In the genomic region with DNA sequence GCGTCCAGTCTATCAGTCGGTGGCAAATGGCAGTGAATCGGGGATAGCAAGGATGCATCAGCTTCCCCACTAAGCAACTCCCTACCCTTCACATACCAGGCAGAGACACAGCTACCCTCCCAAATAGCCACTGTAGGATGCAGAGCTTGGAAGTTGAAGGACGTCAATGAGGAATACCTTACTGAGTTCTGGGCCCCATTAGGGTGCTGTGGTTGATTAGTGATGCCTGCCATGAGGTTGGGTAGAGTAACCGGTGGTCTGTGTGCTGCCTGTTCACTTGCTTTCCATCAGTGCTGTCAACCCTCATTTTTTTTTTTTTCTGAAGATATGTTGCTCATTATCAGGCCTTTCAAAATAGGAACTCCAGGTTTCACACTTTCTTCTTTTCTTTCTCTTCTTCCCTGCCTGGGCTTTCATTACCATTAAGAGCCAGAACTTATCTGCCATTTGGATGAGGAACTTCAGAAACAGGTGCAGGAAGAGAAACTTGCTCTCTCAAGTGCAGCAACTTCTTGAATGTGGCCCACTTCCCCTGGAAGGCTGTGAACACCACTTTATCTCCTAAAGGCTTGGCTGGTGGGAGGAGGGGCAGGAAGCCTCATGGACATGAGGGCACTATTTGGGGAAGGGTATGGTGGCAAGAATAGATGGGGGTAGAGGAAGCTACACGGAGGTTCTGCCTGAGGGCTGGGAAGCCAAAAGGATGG, we compare ENCODE assay signal across 1 cellular context.
TF ChIP-seq lines count a peak whose summit lies in the region.

No MANE protein-coding gene starts in this region.

TF ChIP-seq in GM12878, 131 proteins besides CTCF, POLR2A, EP300 and RAD21 (continued from another document):
- TF ChIP-seq, protein P1, sequence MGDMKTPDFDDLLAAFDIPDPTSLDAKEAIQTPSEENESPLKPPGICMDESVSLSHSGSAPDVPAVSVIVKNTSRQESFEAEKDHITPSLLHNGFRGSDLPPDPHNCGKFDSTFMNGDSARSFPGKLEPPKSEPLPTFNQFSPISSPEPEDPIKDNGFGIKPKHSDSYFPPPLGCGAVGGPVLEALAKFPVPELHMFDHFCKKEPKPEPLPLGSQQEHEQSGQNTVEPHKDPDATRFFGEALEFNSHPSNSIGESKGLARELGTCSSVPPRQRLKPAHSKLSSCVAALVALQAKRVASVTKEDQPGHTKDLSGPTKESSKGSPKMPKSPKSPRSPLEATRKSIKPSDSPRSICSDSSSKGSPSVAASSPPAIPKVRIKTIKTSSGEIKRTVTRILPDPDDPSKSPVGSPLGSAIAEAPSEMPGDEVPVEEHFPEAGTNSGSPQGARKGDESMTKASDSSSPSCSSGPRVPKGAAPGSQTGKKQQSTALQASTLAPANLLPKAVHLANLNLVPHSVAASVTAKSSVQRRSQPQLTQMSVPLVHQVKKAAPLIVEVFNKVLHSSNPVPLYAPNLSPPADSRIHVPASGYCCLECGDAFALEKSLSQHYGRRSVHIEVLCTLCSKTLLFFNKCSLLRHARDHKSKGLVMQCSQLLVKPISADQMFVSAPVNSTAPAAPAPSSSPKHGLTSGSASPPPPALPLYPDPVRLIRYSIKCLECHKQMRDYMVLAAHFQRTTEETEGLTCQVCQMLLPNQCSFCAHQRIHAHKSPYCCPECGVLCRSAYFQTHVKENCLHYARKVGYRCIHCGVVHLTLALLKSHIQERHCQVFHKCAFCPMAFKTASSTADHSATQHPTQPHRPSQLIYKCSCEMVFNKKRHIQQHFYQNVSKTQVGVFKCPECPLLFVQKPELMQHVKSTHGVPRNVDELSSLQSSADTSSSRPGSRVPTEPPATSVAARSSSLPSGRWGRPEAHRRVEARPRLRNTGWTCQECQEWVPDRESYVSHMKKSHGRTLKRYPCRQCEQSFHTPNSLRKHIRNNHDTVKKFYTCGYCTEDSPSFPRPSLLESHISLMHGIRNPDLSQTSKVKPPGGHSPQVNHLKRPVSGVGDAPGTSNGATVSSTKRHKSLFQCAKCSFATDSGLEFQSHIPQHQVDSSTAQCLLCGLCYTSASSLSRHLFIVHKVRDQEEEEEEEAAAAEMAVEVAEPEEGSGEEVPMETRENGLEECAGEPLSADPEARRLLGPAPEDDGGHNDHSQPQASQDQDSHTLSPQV (IDR thresholded peaks at IDR 0.05), result no peak
- peak; percentile 39; the same call in 1 of the 2 replicates for TF ChIP-seq IKZF1 (conservative IDR thresholded peaks at IDR 0.05)
- no peak for TF ChIP-seq IRF4 (IDR thresholded peaks at IDR 0.05; ENCODE audit: low read depth, low read length)
- TF ChIP-seq YY1 (IDR thresholded peaks at IDR 0.05; ENCODE audit: low read depth, low read length), result 0 out of 2 replicates have a peak, but pooled peaks have one; percentile 8
- no peak for TF ChIP-seq NRF1 (conservative IDR thresholded peaks at IDR 0.05; ENCODE audit: low read depth, low read length)
- TF ChIP-seq, protein P2, sequence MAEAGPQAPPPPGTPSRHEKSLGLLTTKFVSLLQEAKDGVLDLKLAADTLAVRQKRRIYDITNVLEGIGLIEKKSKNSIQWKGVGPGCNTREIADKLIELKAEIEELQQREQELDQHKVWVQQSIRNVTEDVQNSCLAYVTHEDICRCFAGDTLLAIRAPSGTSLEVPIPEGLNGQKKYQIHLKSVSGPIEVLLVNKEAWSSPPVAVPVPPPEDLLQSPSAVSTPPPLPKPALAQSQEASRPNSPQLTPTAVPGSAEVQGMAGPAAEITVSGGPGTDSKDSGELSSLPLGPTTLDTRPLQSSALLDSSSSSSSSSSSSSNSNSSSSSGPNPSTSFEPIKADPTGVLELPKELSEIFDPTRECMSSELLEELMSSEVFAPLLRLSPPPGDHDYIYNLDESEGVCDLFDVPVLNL (IDR thresholded peaks at IDR 0.05; ENCODE audit: low read depth, low read length), result no peak
- no peak for TF ChIP-seq BACH1 (IDR thresholded peaks at IDR 0.05; ENCODE audit: borderline replicate concordance)
- no peak for TF ChIP-seq SUPT20H (IDR thresholded peaks at IDR 0.05; ENCODE audit: borderline replicate concordance, control insufficient read depth, low read depth, low read length)
- TF ChIP-seq, protein P3, sequence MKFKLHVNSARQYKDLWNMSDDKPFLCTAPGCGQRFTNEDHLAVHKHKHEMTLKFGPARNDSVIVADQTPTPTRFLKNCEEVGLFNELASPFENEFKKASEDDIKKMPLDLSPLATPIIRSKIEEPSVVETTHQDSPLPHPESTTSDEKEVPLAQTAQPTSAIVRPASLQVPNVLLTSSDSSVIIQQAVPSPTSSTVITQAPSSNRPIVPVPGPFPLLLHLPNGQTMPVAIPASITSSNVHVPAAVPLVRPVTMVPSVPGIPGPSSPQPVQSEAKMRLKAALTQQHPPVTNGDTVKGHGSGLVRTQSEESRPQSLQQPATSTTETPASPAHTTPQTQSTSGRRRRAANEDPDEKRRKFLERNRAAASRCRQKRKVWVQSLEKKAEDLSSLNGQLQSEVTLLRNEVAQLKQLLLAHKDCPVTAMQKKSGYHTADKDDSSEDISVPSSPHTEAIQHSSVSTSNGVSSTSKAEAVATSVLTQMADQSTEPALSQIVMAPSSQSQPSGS (IDR thresholded peaks at IDR 0.05; ENCODE audit: low read length), result no peak
- TF ChIP-seq MLLT1 (IDR thresholded peaks at IDR 0.05), result peak; percentile 96
- no peak for TF ChIP-seq ZBTB11 (CRISPR knock-in tag; IDR thresholded peaks at IDR 0.05)
- no peak for TF ChIP-seq KLF5 (IDR thresholded peaks at IDR 0.05; ENCODE audit: partially characterized antibody)
- TF ChIP-seq ZNF274 (IDR thresholded peaks at IDR 0.05; ENCODE audit: insufficient read depth, insufficient read length), result no peak
- no peak for TF ChIP-seq POLR2AphosphoS5 (IDR thresholded peaks at IDR 0.05; ENCODE audit: low read length)
- TF ChIP-seq MXI1 (IDR thresholded peaks at IDR 0.05; ENCODE audit: low read depth, low read length), result no peak
- no peak for TF ChIP-seq ZBED1 (IDR thresholded peaks at IDR 0.05; ENCODE audit: borderline replicate concordance)
- TF ChIP-seq, protein P4, sequence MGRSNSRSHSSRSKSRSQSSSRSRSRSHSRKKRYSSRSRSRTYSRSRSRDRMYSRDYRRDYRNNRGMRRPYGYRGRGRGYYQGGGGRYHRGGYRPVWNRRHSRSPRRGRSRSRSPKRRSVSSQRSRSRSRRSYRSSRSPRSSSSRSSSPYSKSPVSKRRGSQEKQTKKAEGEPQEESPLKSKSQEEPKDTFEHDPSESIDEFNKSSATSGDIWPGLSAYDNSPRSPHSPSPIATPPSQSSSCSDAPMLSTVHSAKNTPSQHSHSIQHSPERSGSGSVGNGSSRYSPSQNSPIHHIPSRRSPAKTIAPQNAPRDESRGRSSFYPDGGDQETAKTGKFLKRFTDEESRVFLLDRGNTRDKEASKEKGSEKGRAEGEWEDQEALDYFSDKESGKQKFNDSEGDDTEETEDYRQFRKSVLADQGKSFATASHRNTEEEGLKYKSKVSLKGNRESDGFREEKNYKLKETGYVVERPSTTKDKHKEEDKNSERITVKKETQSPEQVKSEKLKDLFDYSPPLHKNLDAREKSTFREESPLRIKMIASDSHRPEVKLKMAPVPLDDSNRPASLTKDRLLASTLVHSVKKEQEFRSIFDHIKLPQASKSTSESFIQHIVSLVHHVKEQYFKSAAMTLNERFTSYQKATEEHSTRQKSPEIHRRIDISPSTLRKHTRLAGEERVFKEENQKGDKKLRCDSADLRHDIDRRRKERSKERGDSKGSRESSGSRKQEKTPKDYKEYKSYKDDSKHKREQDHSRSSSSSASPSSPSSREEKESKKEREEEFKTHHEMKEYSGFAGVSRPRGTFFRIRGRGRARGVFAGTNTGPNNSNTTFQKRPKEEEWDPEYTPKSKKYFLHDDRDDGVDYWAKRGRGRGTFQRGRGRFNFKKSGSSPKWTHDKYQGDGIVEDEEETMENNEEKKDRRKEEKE (IDR thresholded peaks at IDR 0.05), result no peak
- TF ChIP-seq MYB (IDR thresholded peaks at IDR 0.05; ENCODE audit: borderline replicate concordance, low read depth, low read length), result no peak
- no peak for TF ChIP-seq MTA3 (IDR thresholded peaks at IDR 0.05; ENCODE audit: borderline replicate concordance, low read length)
- no peak for TF ChIP-seq CHD1 (IDR thresholded peaks at IDR 0.05; ENCODE audit: low read depth, low read length)
- TF ChIP-seq NR2F1 (conservative IDR thresholded peaks at IDR 0.05), result no peak
- no peak for TF ChIP-seq SIN3A (IDR thresholded peaks at IDR 0.05; ENCODE audit: low read depth, low read length)
- 0 out of 2 replicates have a peak, but pooled peaks have one; percentile 31 for TF ChIP-seq RELB (IDR thresholded peaks at IDR 0.05; ENCODE audit: low read depth)
- peak in 1 of 2 experiments; percentile 19; a peak in 2 of 4 replicates for TF ChIP-seq IKZF2 (IDR thresholded peaks at IDR 0.05)
